Comparison of ENCODE assay signal across 23 cellular contexts in the genomic region with DNA sequence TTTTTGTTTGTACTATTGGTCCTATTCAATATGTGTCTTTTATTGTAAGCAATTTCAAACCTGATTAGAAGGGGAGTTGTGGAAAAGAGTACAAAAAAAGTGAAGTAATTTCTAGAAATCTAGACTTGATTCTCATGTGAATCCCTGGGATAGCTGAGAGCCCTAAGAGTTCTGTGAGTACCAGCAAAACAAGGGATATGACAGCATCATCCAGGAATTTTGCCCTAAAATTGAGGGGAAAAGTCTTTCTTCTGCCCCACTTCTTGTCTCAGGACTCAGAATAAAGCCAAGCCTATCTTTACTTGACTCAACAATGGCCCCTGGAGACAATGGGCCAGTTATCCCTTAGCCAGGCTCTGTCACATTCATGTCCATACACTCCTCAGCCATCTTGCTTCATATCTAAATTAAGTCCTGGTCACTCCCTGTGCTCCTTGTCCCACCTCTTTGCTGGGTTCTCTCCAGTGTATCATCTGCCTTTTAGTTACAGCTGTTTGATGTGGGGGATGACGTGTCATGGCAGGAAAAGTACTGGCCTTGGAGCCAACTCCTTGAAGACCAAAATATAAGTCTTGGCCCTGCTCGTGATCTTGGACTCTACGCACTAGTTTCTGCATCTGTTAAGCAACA.
DNase-seq lines count a peak whose midpoint lies in the region; ATAC-seq, FAIRE-seq and TF ChIP-seq lines count a peak whose summit lies in the region.
"Had no signal": no experiment of that assay in that cellular context is flagged by ENCODE, and none has a peak within 500 bp of the region (broad histone marks: within the 10 kb centered on the region; RNA-seq: fewer than 3 reads in every experiment).

No MANE protein-coding gene starts in this region.

- H3K23ac ChIP-seq in mesenchymal stem cell (ENCODE audit: low read length in 2 of 2): no peak overlapping the region

- no peaks in the 10 kb centered on the region for H3K9me3 ChIP-seq in body of pancreas
- H3K9me3 ChIP-seq in mesenchymal stem cell (ENCODE audit: control insufficient read depth, low read length): no peaks in the 10 kb centered on the region
- no peaks in the 10 kb centered on the region for H3K9me3 ChIP-seq in esophagus squamous epithelium
- H3K9me3 ChIP-seq: lower lobe of right lung had no signal

- H3K4me2 ChIP-seq in mesenchymal stem cell (ENCODE audit: low read length, poor library complexity, severe bottlenecking): no peak overlapping the region

- H3K4me1 Mint-ChIP-seq in T-cell: peaks cover 0 to 11% (median 6%) of the 10 kb centered on the region in 3 donors
- H3K4me1 Mint-ChIP-seq: natural killer cell had no signal

- TF ChIP-seq CTCF in body of pancreas (IDR thresholded peaks at IDR 0.05) (no peak), esophagus squamous epithelium (IDR thresholded peaks at IDR 0.05) (no peak)

- no peaks in the 10 kb centered on the region for H3K36me3 Mint-ChIP-seq in T-cell
- H3K36me3 Mint-ChIP-seq: activated CD4-positive, alpha-beta memory T cell treated with anti-CD3 and anti-CD28 coated beads for 36 hours; activated naive CD4-positive, alpha-beta T cell treated with anti-CD3 and anti-CD28 coated beads, Interleukin-2, amount 10 ng/mL, durations not matched to agents 7 days and 5 days; natural killer cell had no signal

- no peaks in the 10 kb centered on the region for H3K4me1 ChIP-seq in body of pancreas
- peaks cover 3% of the 10 kb centered on the region for H3K4me1 ChIP-seq in mesenchymal stem cell (ENCODE audit: control insufficient read depth, insufficient read depth, low read depth, low read length)
- H3K4me1 ChIP-seq in esophagus squamous epithelium: no peaks in the 10 kb centered on the region
- H3K4me1 ChIP-seq: lower lobe of right lung had no signal

- H2BK5ac ChIP-seq in mesenchymal stem cell (ENCODE audit: low read depth, low read length, poor library complexity, severe bottlenecking): peak overlapping the region; percentile 4

- DNase-seq in Right ventricle myocardium inferior (ENCODE audit: missing footprints) (no peak), cardiac septum (ENCODE audit: low spot score) (no peak), body of pancreas (peak in 2 of 4 donors; percentile 12 to 23), mesenchymal stem cell (peak; percentile 59), urothelium cell line (ENCODE audit: low spot score) (no peak), T-cell (no peak), esophagus squamous epithelium (lab: John Stamatoyannopoulos, UW) (no peak)
- DNase-seq: 8988T; activated CD4-positive, alpha-beta memory T cell treated with anti-CD3 and anti-CD28 coated beads for 36 hours; activated naive CD4-positive, alpha-beta T cell treated with anti-CD3 and anti-CD28 coated beads, Interleukin-2, amount 10 ng/mL, durations not matched to agents 7 days and 5 days; activated T-cell treated with anti-CD3 and anti-CD28 coated beads, Interleukin-2, amount 50 U/mL, for 1 hour; Calu3; GDM1; head of caudate nucleus; lower lobe of right lung; natural killer cell; NCI-H187 treated with DMSO at 0.1 percent for 48 hours; NCI-H446 treated with DMSO at 0.1 percent for 48 hours; NK-92 treated with Interleukin-12 subunit alpha and Interleukin-12 subunit beta, amount 100 ng/mL, for 24 hours; stimulated activated CD4-positive, alpha-beta T cell treated with anti-CD3 and anti-CD28 coated beads, Interleukin-12 subunit alpha, Interleukin-12 subunit beta, amount 100 ng/mL, for 4 hours had no signal

- peak overlapping the region; percentile 42 for H2BK120ac ChIP-seq in mesenchymal stem cell (ENCODE audit: low read depth, low read length)

- H3K9ac ChIP-seq in mesenchymal stem cell (ENCODE audit: low read length): peak overlapping the region; percentile 66

- H2AFZ ChIP-seq in mesenchymal stem cell (ENCODE audit: low read depth, low read length): no peak overlapping the region

- H3K27ac ChIP-seq in body of pancreas (no peak overlapping the region), mesenchymal stem cell (ENCODE audit: low read length, poor library complexity, severe bottlenecking) (peak overlapping the region; percentile 31), esophagus squamous epithelium (peak overlapping the region in 1 of 4 donors; percentile 29)
- H3K27ac ChIP-seq: lower lobe of right lung, RWPE1 had no signal

- H3K27me3 ChIP-seq in body of pancreas (no peaks in the 10 kb centered on the region), mesenchymal stem cell (ENCODE audit: control insufficient read depth in 1 of 2, insufficient read depth in 1 of 2, low read length in 2 of 2) (no peaks in the 10 kb centered on the region), esophagus squamous epithelium (no peaks in the 10 kb centered on the region)

- H2BK15ac ChIP-seq in mesenchymal stem cell (ENCODE audit: low read depth, poor library complexity, severe bottlenecking): no peak overlapping the region

- H3K4ac ChIP-seq in mesenchymal stem cell (ENCODE audit: low read depth in 1 of 2, low read length in 2 of 2): peak overlapping the region; percentile 90 to 96

- H4K8ac ChIP-seq in mesenchymal stem cell (ENCODE audit: low read length): peak overlapping the region; percentile 14

- H3K27ac Mint-ChIP-seq in T-cell: no peak overlapping the region
- H3K27ac Mint-ChIP-seq: activated CD4-positive, alpha-beta memory T cell treated with anti-CD3 and anti-CD28 coated beads for 36 hours; activated naive CD4-positive, alpha-beta T cell treated with anti-CD3 and anti-CD28 coated beads, Interleukin-2, amount 10 ng/mL, durations not matched to agents 7 days and 5 days; natural killer cell; progenitor cell of endocrine pancreas had no signal

- H3K18ac ChIP-seq in mesenchymal stem cell (ENCODE audit: low read depth in 1 of 2, low read length in 2 of 2): peak overlapping the region; percentile 25 to 95

- H3K36me3 ChIP-seq in body of pancreas (replicated peaks in 1 of 2; ENCODE audit: insufficient read depth in 1 of 2, low read depth in 2 of 2) (no peaks in the 10 kb centered on the region), mesenchymal stem cell (ENCODE audit: control insufficient read depth in 1 of 2, insufficient read depth in 2 of 2, low read depth in 1 of 2, low read length in 2 of 2) (peaks cover 0 to 5% of the 10 kb centered on the region in 2 experiments), esophagus squamous epithelium (no peaks in the 10 kb centered on the region)
- H3K36me3 ChIP-seq: lower lobe of right lung had no signal

- no peak for TF ChIP-seq POLR2A in body of pancreas (IDR thresholded peaks at IDR 0.05)
- TF ChIP-seq POLR2A in esophagus squamous epithelium (IDR thresholded peaks at IDR 0.05): no peak

- no peak overlapping the region for H3K4me3 Mint-ChIP-seq in T-cell
- H3K4me3 Mint-ChIP-seq: activated CD4-positive, alpha-beta memory T cell treated with anti-CD3 and anti-CD28 coated beads for 36 hours; activated naive CD4-positive, alpha-beta T cell treated with anti-CD3 and anti-CD28 coated beads, Interleukin-2, amount 10 ng/mL, durations not matched to agents 7 days and 5 days; natural killer cell had no signal

- intact Hi-C loops in Right ventricle myocardium inferior (cut with DNase I) (no loop called here), cardiac septum (cut with DNase I) (no loop called here), body of pancreas (cut with DNase I) (no loop called here), esophagus squamous epithelium (cut with DNase I) (no loop called here)

- peak overlapping the region; percentile 91 for H4K91ac ChIP-seq in mesenchymal stem cell (ENCODE audit: low read length)

- FAIRE-seq in urothelium cell line (lab: Jason Lieb, UNC): peak; percentile 52

- no peaks in the 10 kb centered on the region for H3K27me3 Mint-ChIP-seq in T-cell
- H3K27me3 Mint-ChIP-seq: progenitor cell of endocrine pancreas had no signal

- peaks cover 0 to 8% (median 0%) of the 10 kb centered on the region in 3 donors for H3K9me3 Mint-ChIP-seq in T-cell
- H3K9me3 Mint-ChIP-seq: activated CD4-positive, alpha-beta memory T cell treated with anti-CD3 and anti-CD28 coated beads for 36 hours; activated naive CD4-positive, alpha-beta T cell treated with anti-CD3 and anti-CD28 coated beads, Interleukin-2, amount 10 ng/mL, durations not matched to agents 7 days and 5 days had no signal

- 76 to 78% methylated on average over 3 of the region's 3 CpGs for WGBS in body of pancreas, 2 donors
- WGBS in mesenchymal stem cell: 82% methylated on average over 3 of the region's 3 CpGs
- WGBS in esophagus squamous epithelium, 2 donors: 70 to 72% methylated on average over 3 of the region's 3 CpGs

- peak; percentile 53 for ATAC-seq in Right ventricle myocardium inferior
- peak; percentile 30 for ATAC-seq in body of pancreas
- ATAC-seq in T-cell (replicated peaks in 1 of 4): no peak
- ATAC-seq in GM19324 (IDR thresholded peaks at IDR 0.05; ENCODE audit: low FRiP score, unreplicated experiment): no peak
- ATAC-seq: lower lobe of right lung, natural killer cell had no signal

- no peak overlapping the region for H3K14ac ChIP-seq in mesenchymal stem cell (ENCODE audit: low read length in 2 of 2)

- H2AK5ac ChIP-seq in mesenchymal stem cell (ENCODE audit: low read length, severe bottlenecking): peak overlapping the region; percentile 10

- peak overlapping the region; percentile 51 to 96 for H2BK12ac ChIP-seq in mesenchymal stem cell (ENCODE audit: low read length in 2 of 2)

- peaks cover 6% of the 10 kb centered on the region for H3K79me1 ChIP-seq in mesenchymal stem cell (replicated peaks; ENCODE audit: low read length, poor library complexity, severe bottlenecking)

- CTCF ChIA-PET in T-cell (lab: Charles Lee): no interaction called here

- no peak overlapping the region for H3K4me3 ChIP-seq in body of pancreas
- H3K4me3 ChIP-seq in mesenchymal stem cell (ENCODE audit: insufficient read depth in 1 of 2, low read depth in 1 of 2, low read length in 2 of 2): peak overlapping the region in 1 of 2 experiments; percentile 16
- no peak overlapping the region for H3K4me3 ChIP-seq in esophagus squamous epithelium
- H3K4me3 ChIP-seq: lower lobe of right lung had no signal

- POLR2A ChIA-PET in T-cell (lab: Charles Lee): no interaction called here

Comparison
In these comparisons a context has a peak if more than half of its experiments do, and no peak if none do; other contexts are left out.
1. ATAC-seq: peak in Right ventricle myocardium inferior (single experiment) and body of pancreas (single experiment); none in T-cell (0 of 4) and GM19324 (single experiment).